8 cellular contexts compared by ENCODE assay signal in the genomic region with DNA sequence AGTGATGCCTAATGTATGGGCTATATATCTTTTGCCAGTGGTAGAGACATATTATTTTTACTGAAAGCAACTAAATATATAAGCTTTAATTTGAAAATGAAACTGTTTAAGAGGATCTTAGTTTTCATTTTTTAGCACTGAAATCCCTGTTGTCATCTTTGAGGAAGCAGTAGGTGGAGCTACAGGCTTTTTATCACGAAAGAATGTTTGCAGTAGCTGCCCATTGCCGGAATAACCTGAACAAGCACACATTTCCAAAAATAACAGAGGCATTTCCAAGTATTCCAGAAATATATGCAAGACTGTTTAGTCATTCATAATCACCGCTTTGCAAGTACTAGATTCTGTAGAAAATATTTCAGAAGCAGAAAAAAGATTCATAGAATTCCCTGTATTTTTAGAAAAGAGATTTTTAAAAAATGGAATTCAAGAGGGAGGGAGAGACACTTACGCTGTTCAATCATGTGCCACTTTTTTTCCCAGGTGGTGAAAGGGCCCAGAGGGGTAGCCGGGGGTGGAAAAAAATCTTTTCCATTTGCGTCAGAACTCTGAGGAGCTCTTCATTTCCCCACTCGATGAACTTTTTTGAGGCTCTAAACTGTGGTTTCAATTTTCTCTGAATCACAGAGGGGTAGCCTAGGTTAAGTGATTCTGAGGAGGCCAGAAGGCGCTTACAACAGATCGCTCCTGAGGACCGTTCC.
DNase-seq lines count a peak whose midpoint lies in the region; ATAC-seq and TF ChIP-seq lines count a peak whose summit lies in the region.

No MANE protein-coding gene starts in this region.

- ATAC-seq in GM18861 (IDR thresholded peaks at IDR 0.05; ENCODE audit: unreplicated experiment) = no peak

- H3K4me3 ChIP-seq in kidney epithelial cell (ENCODE audit: low read depth, low read length) = no peak overlapping the region

- TF ChIP-seq CTCF in kidney epithelial cell (IDR thresholded peaks at IDR 0.05; ENCODE audit: insufficient read depth, low read length, poor library complexity, severe bottlenecking) = peak; percentile 63

- no peaks in the 10 kb centered on the region for H3K27me3 ChIP-seq in kidney epithelial cell (ENCODE audit: control insufficient read depth, insufficient read depth, low read length)

- DNase-seq in GM03348 (ENCODE audit: low spot score) = peak; percentile 60
- peak; percentile 81 for DNase-seq in NCI-H1417 treated with DMSO at 0.1 percent for 48 hours (lab: John Stamatoyannopoulos, UW)
- peak; percentile 62 for DNase-seq in amniotic epithelial cell (ENCODE audit: low read depth)
- DNase-seq in kidney epithelial cell (ENCODE audit: low read depth) = peak; percentile 23
- DNase-seq in activated gamma-delta T cell (lab: John Stamatoyannopoulos, UW) = no peak
- DNase-seq in GDM1 (lab: John Stamatoyannopoulos, UW) = no peak
- no peak for DNase-seq in NCI-H187 treated with DMSO at 0.1 percent for 48 hours (lab: John Stamatoyannopoulos, UW)

- H3K36me3 ChIP-seq in kidney epithelial cell (ENCODE audit: control insufficient read depth, insufficient read depth, low read length) = no peaks in the 10 kb centered on the region

Comparison
In these comparisons a context has a peak if more than half of its experiments do, and no peak if none do; other contexts are left out.
1. DNase-seq: peak in GM03348 (single experiment), NCI-H1417 treated with DMSO at 0.1 percent for 48 hours (single experiment), amniotic epithelial cell (single experiment) and kidney epithelial cell (single experiment); none in activated gamma-delta T cell (single experiment), GDM1 (single experiment) and NCI-H187 treated with DMSO at 0.1 percent for 48 hours (single experiment).